In the genomic region with DNA sequence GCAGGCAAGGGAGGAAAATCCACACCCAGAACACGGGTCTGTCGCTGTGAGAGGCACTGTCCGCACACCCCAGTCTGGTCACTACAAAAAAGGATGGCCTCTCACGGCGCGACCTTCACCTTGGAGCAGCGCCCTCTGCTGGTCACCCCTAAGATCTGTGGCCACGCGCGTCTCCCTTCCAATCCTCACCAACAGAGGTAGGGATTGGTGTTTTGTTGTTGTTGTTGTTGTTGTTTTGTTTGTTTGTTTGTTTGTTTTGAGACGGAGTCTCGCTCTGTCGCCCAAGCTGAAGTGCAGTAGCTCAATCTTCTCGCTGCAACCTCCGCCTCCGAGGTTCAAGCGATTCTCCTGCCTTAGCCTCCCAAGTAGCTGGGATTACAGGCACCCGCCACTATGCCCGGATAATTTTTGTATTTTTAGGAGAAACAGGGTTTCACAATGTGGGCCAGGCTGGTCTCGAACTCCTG, we compare ENCODE assay signal across 1 cellular context.
TF ChIP-seq lines count a peak whose summit lies in the region.

No MANE protein-coding gene starts in this region.

TF ChIP-seq in endothelial cell of umbilical vein, 7 proteins besides CTCF, POLR2A, EP300 and RAD21 (continued from another document):
- TF ChIP-seq MAX (IDR thresholded peaks at IDR 0.05; ENCODE audit: insufficient read depth, insufficient read length) (no peak), EZH2 (IDR thresholded peaks at IDR 0.05; ENCODE audit: borderline replicate concordance, low read depth, low read length, severe bottlenecking) (no peak), POLR2AphosphoS5 (IDR thresholded peaks at IDR 0.05; ENCODE audit: insufficient read depth, low read depth, low read length) (no peak)
